8 cellular contexts compared by ENCODE assay signal in the genomic region with DNA sequence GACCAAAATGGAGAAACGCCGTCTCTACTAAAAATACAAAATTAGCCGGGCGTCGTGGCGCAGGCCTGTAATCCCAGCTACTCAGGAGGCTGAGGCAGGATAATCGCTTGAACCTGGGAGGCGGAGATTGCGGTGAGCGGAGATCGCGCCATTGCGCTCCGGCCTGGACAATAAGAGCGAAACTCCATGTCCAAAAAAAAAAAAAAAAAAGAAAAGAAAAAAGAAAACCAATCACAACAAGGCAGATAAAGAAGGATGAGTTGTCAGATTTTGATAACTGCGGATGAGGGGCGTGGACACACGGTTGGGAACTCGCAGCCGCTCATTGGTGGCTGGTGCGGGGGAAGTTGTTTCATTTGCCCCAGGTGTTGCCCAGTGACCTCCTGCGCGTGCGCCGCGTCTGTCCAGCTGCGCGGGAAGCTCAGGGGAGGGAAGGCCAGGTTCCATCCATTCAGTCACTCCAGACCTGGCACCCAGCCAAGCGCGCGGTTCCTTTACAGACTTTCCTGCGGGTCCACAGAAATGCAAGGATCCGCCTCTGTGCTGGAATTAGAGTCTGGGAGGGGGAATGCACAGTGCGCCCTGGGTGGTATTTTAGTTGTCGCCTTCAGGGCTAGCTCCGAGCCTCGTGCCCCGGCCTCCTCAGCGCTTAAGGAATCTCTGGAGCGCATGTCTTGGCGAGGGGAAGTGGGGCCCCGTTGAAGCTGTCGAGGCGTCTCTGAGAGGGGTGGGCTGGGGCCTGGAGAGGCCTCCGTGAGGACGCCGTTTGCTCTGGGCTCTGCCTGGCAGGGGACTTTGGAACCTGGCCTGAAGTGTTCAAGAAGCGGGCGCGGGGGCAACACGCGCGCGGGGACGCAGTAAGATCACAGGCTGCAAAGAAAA. TPM values are rescaled to one million over a fixed set of nuclear protein-coding genes. Genes with fewer than 3 reads are reported as not detected.
DNase-seq lines count a peak whose midpoint lies in the region; ATAC-seq and TF ChIP-seq lines count a peak whose summit lies in the region.

No MANE protein-coding gene starts in this region.

- peaks cover 14% of the 10 kb centered on the region for H3K4me1 ChIP-seq in muscle layer of colon (ENCODE audit: insufficient read depth, low read length)
- no peaks in the 10 kb centered on the region for H3K4me1 ChIP-seq in urinary bladder (ENCODE audit: insufficient read depth)

- H3K27ac Mint-ChIP-seq in activated CD8-positive, alpha-beta T cell treated with anti-CD3 and anti-CD28 coated beads for 36 hours: peak overlapping the region; percentile 85

- H3K9me3 Mint-ChIP-seq in activated CD8-positive, alpha-beta T cell treated with anti-CD3 and anti-CD28 coated beads for 36 hours: no peaks in the 10 kb centered on the region

- no peak for DNase-seq in AG04450 (ENCODE audit: low read depth, low spot score)
- peak; percentile 44 for DNase-seq in NCI-H2029 treated with DMSO at 0.1 percent for 48 hours (lab: John Stamatoyannopoulos, UW)
- DNase-seq in activated CD8-positive, alpha-beta T cell treated with anti-CD3 and anti-CD28 coated beads for 36 hours: peak; percentile 63
- peak; percentile 46 for DNase-seq in epithelial cell of esophagus (ENCODE audit: low read depth)

- H3K27me3 Mint-ChIP-seq in activated CD8-positive, alpha-beta T cell treated with anti-CD3 and anti-CD28 coated beads for 36 hours: no peaks in the 10 kb centered on the region

- H3K27me3 ChIP-seq in AG04450 (ENCODE audit: control insufficient read depth, insufficient read depth, low read length): peaks cover 4% of the 10 kb centered on the region
- no peaks in the 10 kb centered on the region for H3K27me3 ChIP-seq in muscle layer of colon (ENCODE audit: control insufficient read depth in 1 of 2, insufficient read depth in 2 of 2, low read length in 2 of 2)

- TF ChIP-seq CTCF in AG04450 (IDR thresholded peaks at IDR 0.05; ENCODE audit: low read depth, low read length): no peak
- TF ChIP-seq CTCF in activated CD8-positive, alpha-beta T cell treated with anti-CD3 and anti-CD28 coated beads for 36 hours (IDR thresholded peaks at IDR 0.05): no peak
- no peak for TF ChIP-seq CTCF in epithelial cell of esophagus (IDR thresholded peaks at IDR 0.05; ENCODE audit: insufficient read depth, low read depth, low read length, missing control alignments)

- WGBS in urinary bladder: 31% methylated on average over 55 of the region's 55 CpGs

- peaks cover 33% of the 10 kb centered on the region for H3K4me1 Mint-ChIP-seq in activated CD8-positive, alpha-beta T cell treated with anti-CD3 and anti-CD28 coated beads for 36 hours (ENCODE audit: low read depth)

- ATAC-seq in GM19452 (IDR thresholded peaks at IDR 0.05; ENCODE audit: unreplicated experiment): peak; percentile 5
- peak; percentile 4 for ATAC-seq in activated CD8-positive, alpha-beta T cell treated with anti-CD3 and anti-CD28 coated beads for 36 hours
- no peak for ATAC-seq in HG03196 (IDR thresholded peaks at IDR 0.05; ENCODE audit: unreplicated experiment)

- H3K4me3 Mint-ChIP-seq in activated CD8-positive, alpha-beta T cell treated with anti-CD3 and anti-CD28 coated beads for 36 hours: peak overlapping the region; percentile 86

- no peak overlapping the region for H3K9ac ChIP-seq in muscle layer of colon (ENCODE audit: low read length)

- H3K27ac ChIP-seq in AG04450 (ENCODE audit: low read depth, low read length) (no peak overlapping the region), muscle layer of colon (ENCODE audit: low read depth, low read length) (peak overlapping the region; percentile 70), urinary bladder (ENCODE audit: low read depth) (peak overlapping the region; percentile 79)

- H3K9me3 ChIP-seq in AG04450 (ENCODE audit: control insufficient read depth, insufficient read depth, low read length): no peaks in the 10 kb centered on the region; the same call in 1 of the 2 replicates
- no peaks in the 10 kb centered on the region for H3K9me3 ChIP-seq in muscle layer of colon (ENCODE audit: low read length)

- POLR2A ChIA-PET in AG04450 (lab: Yijun Ruan, JAX): interaction anchor here (1.3 kb wide), 1 partner anchor 69 kb away, joined by 3 read pairs; the partner anchor contains the start of gene RAD51
- POLR2A ChIA-PET in activated CD8-positive, alpha-beta T cell treated with anti-CD3 and anti-CD28 coated beads for 36 hours (lab: Charles Lee): interaction anchor here (0.6 to 4.0 kb wide), 8 partner anchors 8 to 303 kb away, joined by 3 to 11 read pairs (median 5); partner anchors contain the start of genes RAD51 and RMDN3

- intact Hi-C loops in activated CD8-positive, alpha-beta T cell treated with anti-CD3 and anti-CD28 coated beads for 36 hours (cut with micrococcal nuclease): no loop called here

- no peaks in the 10 kb centered on the region for H3K36me3 ChIP-seq in muscle layer of colon (ENCODE audit: insufficient read depth, low read length)
- no peaks in the 10 kb centered on the region for H3K36me3 ChIP-seq in urinary bladder (ENCODE audit: insufficient read depth)

- H3K4me3 ChIP-seq in AG04450 (ENCODE audit: low read depth, low read length): peak overlapping the region; percentile 61
- peak overlapping the region; percentile 50 for H3K4me3 ChIP-seq in epithelial cell of esophagus (ENCODE audit: low read length)
- peak overlapping the region; percentile 47 to 60 for H3K4me3 ChIP-seq in muscle layer of colon (ENCODE audit: low read depth in 1 of 2, low read length in 2 of 2)
- peak overlapping the region; percentile 47 for H3K4me3 ChIP-seq in urinary bladder (ENCODE audit: low read depth, low read length)

- H3K36me3 Mint-ChIP-seq in activated CD8-positive, alpha-beta T cell treated with anti-CD3 and anti-CD28 coated beads for 36 hours (ENCODE audit: low read depth): peaks cover 2% of the 10 kb centered on the region

- CTCF ChIA-PET in AG04450 (lab: Charles Lee): no interaction called here
- CTCF ChIA-PET in activated CD8-positive, alpha-beta T cell treated with anti-CD3 and anti-CD28 coated beads for 36 hours (lab: Charles Lee): interaction anchor here (1.2 to 2.7 kb wide), 5 partner anchors 16 to 84 kb away, joined by 3 to 12 read pairs (median 4); no protein-coding TSS in a partner anchor

RNA-seq across cellular contexts. Expression of gene GCHFR, which starts 0.7 kb away (rescaled TPM):
- polyA plus RNA-seq in AG04450 (2011; rRNA removed) (4.2 and 4.7 TPM in 2 replicates), urinary bladder (28.7 TPM)
- 0.70 and 0.92 TPM in 2 replicates for polyA minus RNA-seq in AG04450 (2011; rRNA and poly(A)+ RNA removed)
- total RNA-seq in activated CD8-positive, alpha-beta T cell treated with anti-CD3 and anti-CD28 coated beads for 36 hours: 10 to 100 TPM; 44.8 to 46.6 TPM
- total RNA-seq in urinary bladder: 2.9 TPM

RNA-seq across cellular contexts. Expression of gene C15orf62, which starts 6.6 kb away (rescaled TPM):
- polyA plus RNA-seq in AG04450 (2011; rRNA removed): 0.05 TPM in 2 replicates
- polyA minus RNA-seq in AG04450 (2011; rRNA and poly(A)+ RNA removed): 0.14 TPM in 1 of 2 replicates, not detected in the other
- total RNA-seq in activated CD8-positive, alpha-beta T cell treated with anti-CD3 and anti-CD28 coated beads for 36 hours: under 1 TPM; 0.61 to 0.63 TPM
- total RNA-seq in urinary bladder: 0.11 TPM
- 1.2 TPM for polyA plus RNA-seq in urinary bladder

RNA-seq across cellular contexts. Expression of gene RMDN3, which starts 8.1 kb away (rescaled TPM):
- polyA plus RNA-seq in AG04450 (2011; rRNA removed) (19.2 and 19.5 TPM in 2 replicates), urinary bladder (35.2 TPM)
- polyA minus RNA-seq in AG04450 (2011; rRNA and poly(A)+ RNA removed): 10.1 and 10.8 TPM in 2 replicates
- total RNA-seq in activated CD8-positive, alpha-beta T cell treated with anti-CD3 and anti-CD28 coated beads for 36 hours: 10 to 100 TPM; 20.8 to 21.6 TPM
- 13.0 TPM for total RNA-seq in urinary bladder

RNA-seq across cellular contexts. Expression of gene ZFYVE19, which starts 43.7 kb away (rescaled TPM):
- polyA plus RNA-seq in AG04450 (2011; rRNA removed): 15.6 and 20.3 TPM in 2 replicates
- polyA minus RNA-seq in AG04450 (2011; rRNA and poly(A)+ RNA removed): 16.9 and 17.0 TPM in 2 replicates
- total RNA-seq in activated CD8-positive, alpha-beta T cell treated with anti-CD3 and anti-CD28 coated beads for 36 hours: 10 to 100 TPM; 20.1 to 22.7 TPM
- total RNA-seq in urinary bladder: 20.3 TPM
- 26.4 TPM for polyA plus RNA-seq in urinary bladder

RNA-seq across cellular contexts. Expression of gene DNAJC17, which starts 44.1 kb away (rescaled TPM):
- polyA plus RNA-seq in AG04450 (2011; rRNA removed) (25.8 and 31.7 TPM in 2 replicates), urinary bladder (45.6 TPM)
- polyA minus RNA-seq in AG04450 (2011; rRNA and poly(A)+ RNA removed): 30.8 and 42.7 TPM in 2 replicates
- total RNA-seq in activated CD8-positive, alpha-beta T cell treated with anti-CD3 and anti-CD28 coated beads for 36 hours: 10 to 100 TPM; 35.8 to 35.9 TPM
- total RNA-seq in urinary bladder: 17.9 TPM

Comparison
In these comparisons a context has a peak if more than half of its experiments do, and no peak if none do; other contexts are left out.
1. RNA of gene GCHFR, which starts 0.7 kb away (total RNA-seq): 44.8 to 46.6 TPM in activated CD8-positive, alpha-beta T cell treated with anti-CD3 and anti-CD28 coated beads for 36 hours; 2.9 TPM in urinary bladder (single experiment); every median in the first group is over 10 times any median in the second.
2. Peak in every context shown above with its lines, with median percentiles within 50 percentile points of each other: H3K4me3 ChIP-seq.